In the genomic region with DNA sequence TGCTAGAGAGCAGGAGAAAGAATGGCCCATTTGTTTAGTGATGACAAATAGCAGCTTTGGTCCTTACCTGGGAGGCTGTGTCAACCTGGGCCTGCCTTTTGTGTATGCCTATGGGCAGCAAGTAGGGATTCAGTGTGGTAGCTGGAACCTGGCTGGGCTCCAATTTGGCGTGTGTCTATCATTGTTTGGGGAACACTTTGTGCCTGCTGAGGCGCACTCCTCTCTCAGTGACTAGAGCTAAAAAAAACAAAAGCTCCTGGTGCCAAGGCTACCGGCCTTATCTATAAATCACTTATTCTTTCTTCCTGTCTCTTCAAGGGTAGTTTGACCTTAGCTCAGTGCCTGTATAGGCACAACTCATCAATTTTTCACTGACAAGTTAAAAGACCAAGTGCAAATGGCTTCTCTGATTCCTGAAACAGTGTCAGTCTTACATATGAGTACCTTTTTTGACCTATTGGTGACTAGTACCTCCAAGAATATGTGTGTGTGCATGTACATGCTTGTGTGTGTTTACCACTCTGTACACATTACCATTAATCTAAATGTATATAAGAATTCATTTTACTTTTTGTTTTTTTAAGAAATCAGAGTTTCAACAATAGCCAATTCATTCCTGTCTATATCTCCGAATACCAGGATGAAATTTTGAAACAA, we compare ENCODE assay signal across 14 cellular contexts. TPM values are rescaled to one million over a fixed set of nuclear protein-coding genes. Genes with fewer than 3 reads are reported as not detected.
DNase-seq lines count a peak whose midpoint lies in the region; ATAC-seq and TF ChIP-seq lines count a peak whose summit lies in the region.
"Had no signal": no experiment of that assay in that cellular context is flagged by ENCODE, and none has a peak within 500 bp of the region (broad histone marks: within the 10 kb centered on the region; RNA-seq: fewer than 3 reads in every experiment).

No MANE protein-coding gene starts in this region.

- DNase-seq in DMS53 (lab: John Stamatoyannopoulos, UW) = peak; percentile 59
- DNase-seq in DMS53 treated with DMSO at 0.1 percent for 48 hours (lab: John Stamatoyannopoulos, UW; ENCODE audit: unreplicated experiment) = no peak
- DNase-seq in mammary epithelial cell = peak; percentile 69
- peak; percentile 95 for DNase-seq in left lobe of liver (ENCODE audit: low spot score)
- peak; percentile 76 for DNase-seq in upper lobe of right lung
- no peak for DNase-seq in activated CD8-positive, alpha-beta memory T cell treated with anti-CD3 and anti-CD28 coated beads, Interleukin-2, amount 50 U/mL, for 48 hours
- DNase-seq in effector memory CD4-positive, alpha-beta T cell = no peak
- DNase-seq in activated CD4-positive, CD25-positive, alpha-beta regulatory T cell treated with anti-CD3 and anti-CD28 coated beads, Interleukin-2, amount 50 U/mL, for 72 hours = no peak
- DNase-seq: activated CD4-positive, alpha-beta memory T cell treated with anti-CD3 and anti-CD28 coated beads, Interleukin-2, amount 10 ng/mL, durations not matched to agents 7 days and 5 days; activated naive CD4-positive, alpha-beta T cell treated with Interleukin-2 at 50 U/mL for 16 hours; NK-92 treated with Interleukin-12 subunit alpha and Interleukin-12 subunit beta, amount 100 ng/mL, for 24 hours had no signal

- peaks cover 18% of the 10 kb centered on the region for H3K4me1 ChIP-seq in mammary epithelial cell (ENCODE audit: insufficient read depth, low read length)
- H3K4me1 ChIP-seq in upper lobe of right lung = no peaks in the 10 kb centered on the region
- H3K4me1 ChIP-seq in effector memory CD4-positive, alpha-beta T cell (ENCODE audit: control insufficient read depth, insufficient read depth, low read length, poor library complexity, severe bottlenecking) = no peaks in the 10 kb centered on the region

- H3K9ac ChIP-seq in mammary epithelial cell (ENCODE audit: insufficient read depth, low read length) = no peak overlapping the region

- intact Hi-C loops in mammary epithelial cell (cut with micrococcal nuclease) = no loop called here
- intact Hi-C loops in upper lobe of right lung (cut with DNase I) = no loop called here

- ATAC-seq in left lobe of liver (peak; percentile 79), upper lobe of right lung (peak; percentile 77)
- ATAC-seq: GM12878 had no signal

- peak overlapping the region; percentile 36 for H3K4me2 ChIP-seq in mammary epithelial cell (ENCODE audit: insufficient read depth, low read depth, low read length)

- H3K27me3 ChIP-seq in mammary epithelial cell (ENCODE audit: insufficient read depth, low read length) (no peaks in the 10 kb centered on the region), upper lobe of right lung (no peaks in the 10 kb centered on the region)
- no peaks in the 10 kb centered on the region for H3K27me3 ChIP-seq in effector memory CD4-positive, alpha-beta T cell (replicated peaks; ENCODE audit: control insufficient read depth, insufficient read depth, low read length, poor library complexity, severe bottlenecking)

- no peaks in the 10 kb centered on the region for H4K20me1 ChIP-seq in mammary epithelial cell (ENCODE audit: insufficient read depth, low read length)

- dilution Hi-C loops in mammary epithelial cell (cut with HindIII; ENCODE audit: low sequenced_read_pairs) = no loop called here

- WGBS in mammary epithelial cell (ENCODE audit: low coverage, missing lambda C conversion rate) = 9% methylated on average over 2 of the region's 4 CpGs

- in situ Hi-C loops in mammary epithelial cell (cut with MboI; ENCODE audit: low sequenced_read_pairs in 2 of 2) = no loop called here

- CTCF ChIA-PET in mammary epithelial cell (lab: Charles Lee; ENCODE audit: low non-redundant PET) = interaction anchor here (0.6 kb wide), 1 partner anchor 28 kb away, joined by 3 read pairs; no protein-coding TSS in a partner anchor

- H3K4me3 ChIP-seq in mammary epithelial cell (replicated peaks in 1 of 3; ENCODE audit: insufficient read depth in 1 of 3, low read depth in 2 of 3, low read length in 3 of 3) = no peak overlapping the region
- no peak overlapping the region for H3K4me3 ChIP-seq in upper lobe of right lung
- H3K4me3 ChIP-seq in effector memory CD4-positive, alpha-beta T cell (ENCODE audit: insufficient read depth, low read depth, low read length, poor library complexity, severe bottlenecking) = no peak overlapping the region
- H3K4me3 ChIP-seq: GM12878 had no signal

- H3K27ac ChIP-seq in mammary epithelial cell (ENCODE audit: insufficient read depth, low read depth, low read length) (peak overlapping the region; percentile 24), upper lobe of right lung (no peak overlapping the region)
- no peak overlapping the region for H3K27ac ChIP-seq in effector memory CD4-positive, alpha-beta T cell (ENCODE audit: insufficient read depth, low read length, poor library complexity, severe bottlenecking)

- no peaks in the 10 kb centered on the region for H3K79me2 ChIP-seq in mammary epithelial cell (ENCODE audit: insufficient read depth, low read length)

- TF ChIP-seq CTCF in mammary epithelial cell (conservative IDR thresholded peaks at IDR 0.05 in 1 of 2, IDR thresholded peaks at IDR 0.05 in 1 of 2; ENCODE audit: extremely low read depth in 1 of 2, insufficient read depth in 1 of 2, low read depth in 1 of 2, low read length in 2 of 2) = no peak
- TF ChIP-seq CTCF in upper lobe of right lung (IDR thresholded peaks at IDR 0.05) = no peak

- H3K9me3 ChIP-seq in mammary epithelial cell (replicated peaks; ENCODE audit: insufficient read depth, low read length) (no peaks in the 10 kb centered on the region), upper lobe of right lung (no peaks in the 10 kb centered on the region)
- no peaks in the 10 kb centered on the region for H3K9me3 ChIP-seq in effector memory CD4-positive, alpha-beta T cell (ENCODE audit: control insufficient read depth, low read length)

- peak overlapping the region; percentile 1 for H2AFZ ChIP-seq in mammary epithelial cell (ENCODE audit: low read depth, low read length)

- no TSS peak for BruUV-seq in mammary epithelial cell (replicated peaks; lab: Mats Ljungman, UMichigan)

- H3K36me3 ChIP-seq in mammary epithelial cell (ENCODE audit: insufficient read depth, low read length) (no peaks in the 10 kb centered on the region), upper lobe of right lung (no peaks in the 10 kb centered on the region)
- no peaks in the 10 kb centered on the region for H3K36me3 ChIP-seq in effector memory CD4-positive, alpha-beta T cell (ENCODE audit: control insufficient read depth, insufficient read depth, low read length)

RNA-seq across cellular contexts. Expression of a gene that starts 54.6 kb away (rescaled TPM):
- under 1 TPM in 1 of 2 donors, not detected in 1; under 0.01 TPM for total RNA-seq in mammary epithelial cell
- not detected for polyA plus RNA-seq in mammary epithelial cell
- polyA minus RNA-seq in mammary epithelial cell = not detected
- total RNA-seq in left lobe of liver = 7.3 TPM
- total RNA-seq in upper lobe of right lung = not detected
- total RNA-seq: activated CD4-positive, alpha-beta memory T cell treated with anti-CD3 and anti-CD28 coated beads, Interleukin-2, amount 10 ng/mL, durations not matched to agents 7 days and 5 days; GM12878; posterior vena cava; subcutaneous adipose tissue had no signal
- polyA plus RNA-seq: GM12878 had no signal

Comparison
In these comparisons a context has a peak if more than half of its experiments do, and no peak if none do; other contexts are left out.
1. DNase-seq: peak in DMS53 (single experiment), mammary epithelial cell (single experiment), left lobe of liver (single experiment) and upper lobe of right lung (single experiment); none in DMS53 treated with DMSO at 0.1 percent for 48 hours (single experiment), activated CD8-positive, alpha-beta memory T cell treated with anti-CD3 and anti-CD28 coated beads, Interleukin-2, amount 50 U/mL, for 48 hours (single experiment), effector memory CD4-positive, alpha-beta T cell (0 of 3) and activated CD4-positive, CD25-positive, alpha-beta regulatory T cell treated with anti-CD3 and anti-CD28 coated beads, Interleukin-2, amount 50 U/mL, for 72 hours (single experiment).